ENCODE assay signal across 9 cellular contexts in the genomic region with DNA sequence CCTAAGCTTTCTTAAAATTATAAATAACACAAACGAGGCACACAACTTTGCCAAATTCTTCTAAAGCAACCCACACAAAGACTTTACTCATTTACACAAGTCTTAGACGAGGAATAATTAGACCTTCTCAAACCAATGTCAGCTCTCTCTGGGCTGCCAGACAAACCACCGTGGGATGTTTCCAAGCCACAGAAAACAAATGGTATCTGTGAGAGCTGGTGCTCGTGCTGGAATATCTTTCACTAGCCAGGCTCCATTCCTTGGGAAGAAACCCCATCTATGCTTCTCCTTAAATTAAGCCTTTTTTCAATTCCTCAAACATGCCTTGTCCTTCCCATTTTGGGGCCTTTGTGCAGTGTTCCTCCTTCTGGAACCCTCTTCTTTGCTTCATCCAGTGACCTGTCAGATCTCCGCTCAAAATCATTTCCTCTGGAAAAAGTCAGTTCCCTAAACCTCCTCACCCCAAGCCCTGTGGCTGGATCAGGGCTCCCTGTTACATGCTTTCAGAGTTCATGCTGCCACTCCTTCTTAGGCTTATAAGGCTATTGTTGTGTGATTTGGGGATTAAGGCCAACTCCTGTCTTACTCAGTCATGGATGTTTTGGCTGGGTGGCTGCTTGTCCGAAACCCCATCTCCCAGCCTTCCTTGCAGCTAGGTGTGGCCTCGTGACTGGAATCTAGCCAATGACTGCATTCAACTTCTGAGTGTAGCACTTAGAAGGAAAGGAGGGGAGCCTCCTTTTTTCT.
A peak's percentile ranks its signal among the peaks of the same experiment; 100 is the strongest.
DNase-seq lines count a peak whose midpoint lies in the region; ATAC-seq lines count a peak whose summit lies in the region.
"Had no signal": no experiment of that assay in that cellular context is flagged by ENCODE, and none has a peak within 500 bp of the region (broad histone marks: within the 10 kb centered on the region; RNA-seq: fewer than 3 reads in every experiment).

No MANE protein-coding gene starts in this region.

- peak overlapping the region in 1 of 2 donors; percentile 41 for H3K27ac ChIP-seq in aorta (ENCODE audit: low read depth in 1 of 2, low read length in 2 of 2)

- peak; percentile 5 for DNase-seq in stimulated activated CD4-positive, alpha-beta T cell treated with anti-CD3 and anti-CD28 coated beads, Interleukin-1b, Interleukin-23, amount 100 ng/mL, for 48 hours
- DNase-seq in stimulated activated CD4-positive, alpha-beta T cell treated with anti-CD3 and anti-CD28 coated beads, Interleukin-4, amount 100 ng/mL, for 1 hour, result no peak
- peak in 1 of 2 donors; percentile 27 for DNase-seq in activated naive CD4-positive, alpha-beta T cell treated with anti-CD3 and anti-CD28 coated beads, Interleukin-2, amount 50 U/mL, for 72 hours (ENCODE audit: low spot score in 2 of 2)
- DNase-seq in left ventricle myocardium superior (no peak), aorta (no peak), cerebellar cortex (ENCODE audit: low spot score) (no peak)
- DNase-seq: NCI-H2081 had no signal

- 17 to 23% methylated on average over 7 of the region's 7 CpGs for WGBS in aorta, 2 donors

- H3K4me1 ChIP-seq in aorta (ENCODE audit: control insufficient read depth in 1 of 2, insufficient read depth in 2 of 2, low read length in 2 of 2), result no peaks in the 10 kb centered on the region

- intact Hi-C loops in left ventricle myocardium superior (cut with micrococcal nuclease) (no loop called here), aorta (cut with DNase I) (loop anchor here in 1 of 2 donors (2.0 kb wide), 1 partner anchor 61 kb away; no protein-coding TSS in a partner anchor)

- H3K9me3 Mint-ChIP-seq in activated naive CD4-positive, alpha-beta T cell treated with anti-CD3 and anti-CD28 coated beads, Interleukin-2, amount 50 U/mL, for 72 hours, result no peaks in the 10 kb centered on the region

- H3K27ac Mint-ChIP-seq in activated naive CD4-positive, alpha-beta T cell treated with anti-CD3 and anti-CD28 coated beads, Interleukin-2, amount 50 U/mL, for 72 hours, result peak overlapping the region; percentile 8 to 25

- no peaks in the 10 kb centered on the region for H3K9me3 ChIP-seq in aorta (ENCODE audit: control insufficient read depth, low read length)

- no peaks in the 10 kb centered on the region for H3K36me3 ChIP-seq in aorta (ENCODE audit: control insufficient read depth in 1 of 2, insufficient read depth in 2 of 2, low read length in 1 of 2)

- peaks cover 0 to 6% of the 10 kb centered on the region in 2 donors for H3K36me3 Mint-ChIP-seq in activated naive CD4-positive, alpha-beta T cell treated with anti-CD3 and anti-CD28 coated beads, Interleukin-2, amount 50 U/mL, for 72 hours

- H3K4me3 ChIP-seq in aorta (ENCODE audit: low read length in 2 of 2), result no peak overlapping the region

- ATAC-seq in activated naive CD4-positive, alpha-beta T cell treated with anti-CD3 and anti-CD28 coated beads, Interleukin-2, amount 50 U/mL, for 72 hours, result peak; percentile 40 to 63
- peak; percentile 53 for ATAC-seq in left ventricle myocardium superior
- peak; percentile 50 for ATAC-seq in aorta (ENCODE audit: low FRiP score)
- ATAC-seq in HG02798 (IDR thresholded peaks at IDR 0.05; ENCODE audit: poor library complexity, unreplicated experiment), result no peak
- no peak for ATAC-seq in HG03378 (IDR thresholded peaks at IDR 0.05; ENCODE audit: unreplicated experiment)

- no peaks in the 10 kb centered on the region for H3K27me3 ChIP-seq in aorta (ENCODE audit: control insufficient read depth in 1 of 2, insufficient read depth in 2 of 2, low read length in 1 of 2)

Comparison
In these comparisons a context has a peak if more than half of its experiments do, and no peak if none do; other contexts are left out.
1. ATAC-seq: peak in activated naive CD4-positive, alpha-beta T cell treated with anti-CD3 and anti-CD28 coated beads, Interleukin-2, amount 50 U/mL, for 72 hours (2 of 2), left ventricle myocardium superior (single experiment) and aorta (single experiment); none in HG02798 (single experiment) and HG03378 (single experiment).